11 cellular contexts compared by ENCODE assay signal in the genomic region with DNA sequence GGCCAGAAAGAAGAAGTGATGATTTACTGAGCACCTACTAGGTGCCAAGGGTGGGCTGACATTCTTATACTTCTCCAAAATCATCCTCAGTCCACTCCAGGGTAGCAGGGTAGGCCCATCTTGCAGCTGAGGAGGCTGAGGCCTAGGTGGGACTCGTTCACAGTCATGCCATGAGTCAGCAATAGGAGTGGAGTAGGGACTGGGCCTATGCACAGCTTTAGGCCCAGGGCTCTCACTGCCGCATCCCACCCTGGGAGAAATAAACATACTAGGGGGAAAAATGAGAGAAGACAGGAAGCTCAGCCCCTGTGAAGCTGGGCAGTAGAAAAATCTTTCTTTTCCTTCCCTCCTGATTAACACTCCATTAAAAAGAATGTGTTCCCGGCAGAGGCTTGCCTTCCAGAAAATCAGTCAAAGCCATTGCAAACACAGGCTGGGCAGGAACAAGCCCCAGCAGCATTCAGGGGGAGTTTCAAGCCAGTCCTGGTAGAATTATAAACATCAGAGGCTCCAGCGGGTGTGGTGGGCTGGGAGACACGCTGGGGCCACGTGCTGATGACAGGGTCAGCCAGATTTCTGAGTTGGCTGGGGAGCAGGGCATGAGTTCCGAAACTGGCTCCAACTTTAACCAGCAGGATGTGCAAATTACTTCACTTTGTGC. TPM values are rescaled to one million over a fixed set of nuclear protein-coding genes. Genes with fewer than 3 reads are reported as not detected.
DNase-seq lines count a peak whose midpoint lies in the region; ATAC-seq and TF ChIP-seq lines count a peak whose summit lies in the region.
"Had no signal": no experiment of that assay in that cellular context is flagged by ENCODE, and none has a peak within 500 bp of the region (broad histone marks: within the 10 kb centered on the region; RNA-seq: fewer than 3 reads in every experiment).

No MANE protein-coding gene starts in this region.

- H3K27me3 ChIP-seq in Caco-2 (replicated peaks; ENCODE audit: control insufficient read depth, insufficient read depth, low read length) (no peaks in the 10 kb centered on the region), left ventricle myocardium inferior (ENCODE audit: low read depth) (peaks cover 4% of the 10 kb centered on the region)

- H3K4me1 Mint-ChIP-seq in Caco-2 (ENCODE audit: low read depth, unreplicated experiment) = peaks cover 29% of the 10 kb centered on the region

- H3K27me3 Mint-ChIP-seq in Caco-2 (ENCODE audit: insufficient read depth, unreplicated experiment) = no peaks in the 10 kb centered on the region

- H3K36me3 ChIP-seq in Caco-2 (ENCODE audit: control insufficient read depth, insufficient read depth, low read length) (no peaks in the 10 kb centered on the region), left ventricle myocardium inferior (peaks cover 5% of the 10 kb centered on the region)

- H3K36me3 Mint-ChIP-seq in Caco-2 (ENCODE audit: insufficient read depth, unreplicated experiment) = peaks cover 7% of the 10 kb centered on the region

- POLR2A ChIA-PET in Caco-2 (lab: Charles Lee) = no interaction called here

- CTCF ChIA-PET in Caco-2 (lab: Charles Lee) = no interaction called here

- peak overlapping the region; percentile 97 for H3K27ac Mint-ChIP-seq in Caco-2 (ENCODE audit: unreplicated experiment)

- peak overlapping the region; percentile 74 for H3K4me3 Mint-ChIP-seq in Caco-2 (ENCODE audit: unreplicated experiment)

- H3K27ac ChIP-seq in left ventricle myocardium inferior (replicated peaks) = peak overlapping the region; percentile 91

- H3K4me1 ChIP-seq in Caco-2 (peaks cover 54% of the 10 kb centered on the region), left ventricle myocardium inferior (peaks cover 92% of the 10 kb centered on the region)

- H3K9me3 ChIP-seq in Caco-2 (no peaks in the 10 kb centered on the region), left ventricle myocardium inferior (replicated peaks) (no peaks in the 10 kb centered on the region)

- TF ChIP-seq CTCF in Caco-2 (IDR thresholded peaks at IDR 0.05; ENCODE audit: insufficient read depth in 1 of 2, low read depth in 1 of 2, low read length in 1 of 2, severe bottlenecking in 1 of 2, unreplicated experiment in 1 of 2) (no peak), WI38 (IDR thresholded peaks at IDR 0.05; ENCODE audit: low read depth, low read length) (no peak), left ventricle myocardium inferior (IDR thresholded peaks at IDR 0.05; ENCODE audit: borderline replicate concordance) (no peak)

- no peaks in the 10 kb centered on the region for H3K9me3 Mint-ChIP-seq in Caco-2 (ENCODE audit: unreplicated experiment)

- intact Hi-C loops in Caco-2 (cut with micrococcal nuclease; ENCODE audit: unreplicated experiment) (no loop called here), left ventricle myocardium inferior (cut with micrococcal nuclease) (no loop called here), posterior vena cava (cut with DNase I) (loop anchor here in 1 of 2 donors (10.0 kb wide), 1 partner anchor 144 kb away; no protein-coding TSS in a partner anchor)

- H3K4me3 ChIP-seq in Caco-2 (ENCODE audit: low read depth, low read length) = no peak overlapping the region
- H3K4me3 ChIP-seq in WI38 (ENCODE audit: low read depth, low read length) = peak overlapping the region; percentile 63
- H3K4me3 ChIP-seq in left ventricle myocardium inferior = peak overlapping the region; percentile 77

- no peak for DNase-seq in Caco-2
- DNase-seq in left ventricle myocardium inferior = no peak
- DNase-seq in posterior vena cava (ENCODE audit: low spot score) = peak; percentile 86
- DNase-seq in SKM-1 (lab: John Stamatoyannopoulos, UW; ENCODE audit: unreplicated experiment) = no peak
- DNase-seq in NCI-H774 (lab: John Stamatoyannopoulos, UW) = no peak
- DNase-seq: activated CD4-positive, alpha-beta T cell treated with anti-CD3 and anti-CD28 coated beads for 4 hours; DMS153; NCI-H1105 had no signal

- ATAC-seq in GM21447 (IDR thresholded peaks at IDR 0.05; ENCODE audit: unreplicated experiment) = no peak
- ATAC-seq in HG03196 (IDR thresholded peaks at IDR 0.05; ENCODE audit: unreplicated experiment) = no peak

- BruUV-seq in Caco-2 (replicated peaks; lab: Mats Ljungman, UMichigan) = no TSS peak

RNA-seq across cellular contexts. Expression of a gene that starts 1.8 kb away (rescaled TPM):
- total RNA-seq in Caco-2 (2022) (15.3 and 17.1 TPM in 2 replicates), left ventricle myocardium inferior (512 TPM), posterior vena cava (100 to 1,000 TPM in 1 of 2 donors, 10 to 100 TPM in 1; 92.0 to 181 TPM)
